In genomic region chr19:4343845-4344713, GRCh38 we compare ENCODE assay signal across 1 cellular context.
TF ChIP-seq lines count a peak whose summit lies in the region.

No MANE protein-coding gene starts in this region.

TF ChIP-seq in GM12878, 131 proteins besides CTCF, POLR2A, EP300 and RAD21:
- TF ChIP-seq PAX5 (IDR thresholded peaks at IDR 0.05; ENCODE audit: borderline replicate concordance, low read depth, low read length) (no peak), ZSCAN29 (IDR thresholded peaks at IDR 0.05) (no peak), FOXM1 (IDR thresholded peaks at IDR 0.05; ENCODE audit: low read depth, low read length) (no peak), YY1 (IDR thresholded peaks at IDR 0.05; ENCODE audit: low read depth, low read length) (no peak), ATF2 (IDR thresholded peaks at IDR 0.05; ENCODE audit: low read length) (no peak), RELA (IDR thresholded peaks at IDR 0.05; ENCODE audit: borderline replicate concordance, partially characterized antibody) (no peak), ZNF207 (IDR thresholded peaks at IDR 0.05; ENCODE audit: borderline replicate concordance) (no peak), GABPA (IDR thresholded peaks at IDR 0.05; ENCODE audit: low read depth) (no peak), IKZF2 (IDR thresholded peaks at IDR 0.05) (no peak), CREB1 (IDR thresholded peaks at IDR 0.05; ENCODE audit: low read depth) (no peak), RUNX3 (IDR thresholded peaks at IDR 0.05; ENCODE audit: low read length) (no peak)
